18 cellular contexts compared by ENCODE assay signal in the genomic region with DNA sequence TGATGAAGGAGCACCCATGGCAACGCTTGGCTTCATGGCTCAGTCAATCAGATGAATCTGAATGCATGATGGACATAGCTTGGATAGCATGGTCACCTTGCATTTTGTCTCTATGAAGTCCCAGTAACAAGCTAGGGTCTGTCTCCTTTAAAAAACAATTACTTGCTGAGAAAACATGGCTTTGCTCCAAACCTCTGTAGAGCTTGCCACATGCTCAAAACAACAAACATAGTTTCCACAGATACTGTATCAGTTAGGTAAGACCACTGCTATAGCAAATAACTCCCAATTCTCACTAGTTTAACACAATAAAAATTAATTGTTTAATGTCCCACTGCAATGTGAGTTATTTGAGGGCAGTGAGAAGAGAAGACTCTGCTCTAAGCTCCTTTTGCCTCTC.
DNase-seq lines count a peak whose midpoint lies in the region; ATAC-seq and TF ChIP-seq lines count a peak whose summit lies in the region.
"Had no signal": no experiment of that assay in that cellular context is flagged by ENCODE, and none has a peak within 500 bp of the region (broad histone marks: within the 10 kb centered on the region; RNA-seq: fewer than 3 reads in every experiment).

No MANE protein-coding gene starts in this region.

- no peaks in the 10 kb centered on the region for H3K27me3 ChIP-seq in liver (ENCODE audit: control insufficient read depth in 4 of 4, insufficient read depth in 4 of 4, low read length in 3 of 4)
- H3K27me3 ChIP-seq in sigmoid colon = no peaks in the 10 kb centered on the region

- TF ChIP-seq CTCF in astrocyte of the cerebellum (IDR thresholded peaks at IDR 0.05; ENCODE audit: low read depth, low read length, missing control alignments) (no peak), fibroblast of mammary gland (conservative IDR thresholded peaks at IDR 0.05; ENCODE audit: control insufficient read depth, insufficient read depth, low read depth, low read length) (no peak), liver (IDR thresholded peaks at IDR 0.05; ENCODE audit: low read depth, low read length, missing input control) (no peak), sigmoid colon (IDR thresholded peaks at IDR 0.05) (no peak)

- no peak overlapping the region for H3K27ac Mint-ChIP-seq in activated T-helper 17 cell treated with anti-CD3 and anti-CD28 coated beads, Interleukin-2, amount 50 U/mL, for 72 hours
- H3K27ac Mint-ChIP-seq: CD4-positive, CD25-positive, alpha-beta regulatory T cell; GM23338 had no signal

- peak in 1 of 2 donors; percentile 34 for TF ChIP-seq RAD21 in liver (IDR thresholded peaks at IDR 0.05)

- no peak for TF ChIP-seq POLR2A in sigmoid colon (IDR thresholded peaks at IDR 0.05)

- no peak overlapping the region for H3K4me3 Mint-ChIP-seq in activated T-helper 17 cell treated with anti-CD3 and anti-CD28 coated beads, Interleukin-2, amount 50 U/mL, for 72 hours
- H3K4me3 Mint-ChIP-seq: CD4-positive, CD25-positive, alpha-beta regulatory T cell; GM23338 had no signal

- intact Hi-C loops in sigmoid colon (cut with DNase I) = no loop called here

- 98% methylated on average over 1 of the region's 1 CpG for WGBS in liver
- WGBS in sigmoid colon, 2 donors = 90 to 92% methylated on average over 1 of the region's 1 CpG

- H3K9me3 ChIP-seq in liver (ENCODE audit: control insufficient read depth in 4 of 4, low read length in 3 of 4) (no peaks in the 10 kb centered on the region), sigmoid colon (no peaks in the 10 kb centered on the region)

- H3K4me1 ChIP-seq in liver (ENCODE audit: control insufficient read depth in 4 of 4, insufficient read depth in 4 of 4, low read length in 3 of 4) (peaks cover 0 to 6% (median 0%) of the 10 kb centered on the region in 4 donors), sigmoid colon (no peaks in the 10 kb centered on the region)

- ATAC-seq in HG03108 (IDR thresholded peaks at IDR 0.05; ENCODE audit: unreplicated experiment) = no peak
- ATAC-seq in activated T-helper 17 cell treated with anti-CD3 and anti-CD28 coated beads, Interleukin-2, amount 50 U/mL, for 72 hours (replicated peaks) = no peak
- ATAC-seq: A549, GM23338, K562 had no signal

- no peaks in the 10 kb centered on the region for H3K36me3 ChIP-seq in liver (ENCODE audit: control insufficient read depth in 4 of 4, insufficient read depth in 3 of 4, low read depth in 1 of 4, low read length in 3 of 4)
- H3K36me3 ChIP-seq in sigmoid colon = no peaks in the 10 kb centered on the region

- in situ Hi-C loops in astrocyte of the cerebellum (cut with HindIII; ENCODE audit: low sequenced_read_pairs) = no loop called here

- no peak overlapping the region for H3K9ac ChIP-seq in liver (ENCODE audit: low read depth in 1 of 2, low read length in 2 of 2)

- TF ChIP-seq EP300 in sigmoid colon (IDR thresholded peaks at IDR 0.05) = no peak

- H3K27me3 Mint-ChIP-seq in activated T-helper 17 cell treated with anti-CD3 and anti-CD28 coated beads, Interleukin-2, amount 50 U/mL, for 72 hours = peaks cover 4% of the 10 kb centered on the region
- H3K27me3 Mint-ChIP-seq: CD4-positive, CD25-positive, alpha-beta regulatory T cell had no signal

- DNase-seq in AG20443 (ENCODE audit: low spot score) (peak; percentile 23), astrocyte of the cerebellum (ENCODE audit: low read depth) (peak; percentile 57), fibroblast of mammary gland (ENCODE audit: low read depth) (peak; percentile 39), NCI-H446 treated with DMSO at 0.1 percent for 48 hours (lab: John Stamatoyannopoulos, UW) (no peak), sigmoid colon (no peak)
- DNase-seq: CD4-positive, CD25-positive, alpha-beta regulatory T cell; NCI-H1048; NCI-H1436 treated with DMSO at 0.1 percent for 48 hours; NCI-H2029 treated with DMSO at 0.1 percent for 48 hours; NCI-H510A; NCI-H774; PC-9 had no signal

- no peak overlapping the region for H3K4me3 ChIP-seq in astrocyte of the cerebellum (ENCODE audit: low read depth, low read length)
- H3K4me3 ChIP-seq in fibroblast of mammary gland (ENCODE audit: control insufficient read depth, low read depth, low read length) = no peak overlapping the region
- no peak overlapping the region for H3K4me3 ChIP-seq in liver (ENCODE audit: low read depth in 1 of 3, low read length in 3 of 3)
- H3K4me3 ChIP-seq in sigmoid colon = no peak overlapping the region
- H3K4me3 ChIP-seq: A549, GM23338, K562, PC-9 had no signal

- no peaks in the 10 kb centered on the region for H3K36me3 Mint-ChIP-seq in activated T-helper 17 cell treated with anti-CD3 and anti-CD28 coated beads, Interleukin-2, amount 50 U/mL, for 72 hours (ENCODE audit: low read depth)
- H3K36me3 Mint-ChIP-seq: CD4-positive, CD25-positive, alpha-beta regulatory T cell had no signal

- no peaks in the 10 kb centered on the region for H3K4me1 Mint-ChIP-seq in activated T-helper 17 cell treated with anti-CD3 and anti-CD28 coated beads, Interleukin-2, amount 50 U/mL, for 72 hours
- H3K4me1 Mint-ChIP-seq: CD4-positive, CD25-positive, alpha-beta regulatory T cell; GM23338 had no signal

- H3K27ac ChIP-seq in liver (ENCODE audit: low read depth in 1 of 2, low read length in 2 of 2) (no peak overlapping the region), sigmoid colon (no peak overlapping the region)
- H3K27ac ChIP-seq: PC-9 had no signal

- no peaks in the 10 kb centered on the region for H3K9me3 Mint-ChIP-seq in activated T-helper 17 cell treated with anti-CD3 and anti-CD28 coated beads, Interleukin-2, amount 50 U/mL, for 72 hours
- H3K9me3 Mint-ChIP-seq: GM23338 had no signal

TF ChIP-seq in liver, 16 proteins besides CTCF, POLR2A, EP300 and RAD21:
- TF ChIP-seq, protein P1, sequence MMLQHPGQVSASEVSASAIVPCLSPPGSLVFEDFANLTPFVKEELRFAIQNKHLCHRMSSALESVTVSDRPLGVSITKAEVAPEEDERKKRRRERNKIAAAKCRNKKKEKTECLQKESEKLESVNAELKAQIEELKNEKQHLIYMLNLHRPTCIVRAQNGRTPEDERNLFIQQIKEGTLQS (IDR thresholded peaks at IDR 0.05) = no peak
- TF ChIP-seq HNF4G (IDR thresholded peaks at IDR 0.05) (no peak), YY1 (IDR thresholded peaks at IDR 0.05) (no peak), HNF4A (conservative IDR thresholded peaks at IDR 0.05) (peak in 1 of 2 donors; percentile 7), SP1 (IDR thresholded peaks at IDR 0.05) (no peak), GABPA (IDR thresholded peaks at IDR 0.05 in 1 of 2, conservative IDR thresholded peaks at IDR 0.05 in 1 of 2) (no peak)
- TF ChIP-seq, protein P2, sequence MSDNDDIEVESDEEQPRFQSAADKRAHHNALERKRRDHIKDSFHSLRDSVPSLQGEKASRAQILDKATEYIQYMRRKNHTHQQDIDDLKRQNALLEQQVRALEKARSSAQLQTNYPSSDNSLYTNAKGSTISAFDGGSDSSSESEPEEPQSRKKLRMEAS (IDR thresholded peaks at IDR 0.05) = peak; percentile 15
- TF ChIP-seq, protein P3, sequence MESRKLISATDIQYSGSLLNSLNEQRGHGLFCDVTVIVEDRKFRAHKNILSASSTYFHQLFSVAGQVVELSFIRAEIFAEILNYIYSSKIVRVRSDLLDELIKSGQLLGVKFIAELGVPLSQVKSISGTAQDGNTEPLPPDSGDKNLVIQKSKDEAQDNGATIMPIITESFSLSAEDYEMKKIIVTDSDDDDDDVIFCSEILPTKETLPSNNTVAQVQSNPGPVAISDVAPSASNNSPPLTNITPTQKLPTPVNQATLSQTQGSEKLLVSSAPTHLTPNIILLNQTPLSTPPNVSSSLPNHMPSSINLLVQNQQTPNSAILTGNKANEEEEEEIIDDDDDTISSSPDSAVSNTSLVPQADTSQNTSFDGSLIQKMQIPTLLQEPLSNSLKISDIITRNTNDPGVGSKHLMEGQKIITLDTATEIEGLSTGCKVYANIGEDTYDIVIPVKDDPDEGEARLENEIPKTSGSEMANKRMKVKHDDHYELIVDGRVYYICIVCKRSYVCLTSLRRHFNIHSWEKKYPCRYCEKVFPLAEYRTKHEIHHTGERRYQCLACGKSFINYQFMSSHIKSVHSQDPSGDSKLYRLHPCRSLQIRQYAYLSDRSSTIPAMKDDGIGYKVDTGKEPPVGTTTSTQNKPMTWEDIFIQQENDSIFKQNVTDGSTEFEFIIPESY (IDR thresholded peaks at IDR 0.05) = no peak

Comparison
In these comparisons a context has a peak if more than half of its experiments do, and no peak if none do; other contexts are left out.
1. DNase-seq: peak in AG20443 (single experiment), astrocyte of the cerebellum (single experiment) and fibroblast of mammary gland (single experiment); none in NCI-H446 treated with DMSO at 0.1 percent for 48 hours (single experiment) and sigmoid colon (single experiment).